In genomic region chr12:11650697-11651281, GRCh38 we compare ENCODE assay signal across 8 cellular contexts. TPM values are rescaled to one million over a fixed set of nuclear protein-coding genes. Genes with fewer than 3 reads are reported as not detected.
DNase-seq lines count a peak whose midpoint lies in the region; ATAC-seq, FAIRE-seq and TF ChIP-seq lines count a peak whose summit lies in the region.

No MANE protein-coding gene starts in this region.

- H2AFZ ChIP-seq in keratinocyte (ENCODE audit: control insufficient read depth, low read length) = no peak overlapping the region

- no peaks in the 10 kb centered on the region for H4K20me1 ChIP-seq in keratinocyte (ENCODE audit: control insufficient read depth, extremely low read depth, insufficient read depth, low read length)

- no peak for ATAC-seq in body of pancreas
- no peak for ATAC-seq in GM19395 (IDR thresholded peaks at IDR 0.05; ENCODE audit: unreplicated experiment)
- no peak for ATAC-seq in GM18517 (IDR thresholded peaks at IDR 0.05; ENCODE audit: unreplicated experiment)

- TF ChIP-seq POLR2A in body of pancreas (IDR thresholded peaks at IDR 0.05) (peak in 1 of 3 donors; percentile 25), spleen (IDR thresholded peaks at IDR 0.05) (no peak)

- dilution Hi-C loops in keratinocyte (cut with MboI; ENCODE audit: extremely low pct_ligation_motif_present, low sequenced_read_pairs) = no loop called here

- DNase-seq in cardiac muscle cell (ENCODE audit: low read depth in 1 of 2, low spot score in 1 of 2) (peak; percentile 15 to 45), cardiac septum (ENCODE audit: low spot score) (no peak), NCI-H774 (lab: John Stamatoyannopoulos, UW) (peak; percentile 44), body of pancreas (peak in 1 of 4 donors; percentile 26), keratinocyte (ENCODE audit: low read depth, low spot score) (no peak), spleen (no peak)

- no peak for TF ChIP-seq CTCF in cardiac muscle cell (IDR thresholded peaks at IDR 0.05; ENCODE audit: low read depth, low read length)
- no peak for TF ChIP-seq CTCF in body of pancreas (IDR thresholded peaks at IDR 0.05)
- TF ChIP-seq CTCF in keratinocyte (optimal IDR thresholded peaks at IDR 0.05 in 1 of 3, IDR thresholded peaks at IDR 0.05 in 1 of 3, conservative IDR thresholded peaks at IDR 0.05 in 1 of 3; ENCODE audit: extremely low read depth in 1 of 3, insufficient read depth in 2 of 3, low read length in 3 of 3) = peak in 2 of 3 experiments; percentile 6 to 27
- TF ChIP-seq CTCF in spleen (IDR thresholded peaks at IDR 0.05 in 8 of 11, conservative IDR thresholded peaks at IDR 0.05 in 3 of 11) = no peak

- H3K4me2 ChIP-seq in keratinocyte (ENCODE audit: control insufficient read depth, extremely low read depth, insufficient read depth, low read depth, low read length) = peak overlapping the region; percentile 96

- WGBS in body of pancreas, 2 donors = 0% methylated on average over 9 of the region's 9 CpGs
- WGBS in spleen, 5 donors = 1 to 2% (median 2%) methylated on average over 9 of the region's 9 CpGs

- H3K27ac ChIP-seq in cardiac muscle cell = peak overlapping the region; percentile 98
- peak overlapping the region; percentile 33 to 98 (median 96) for H3K27ac ChIP-seq in body of pancreas
- peak overlapping the region; percentile 89 for H3K27ac ChIP-seq in keratinocyte (ENCODE audit: control insufficient read depth, insufficient read depth, low read length)
- peak overlapping the region; percentile 76 to 97 (median 96) for H3K27ac ChIP-seq in spleen

- H3K9me3 ChIP-seq in cardiac muscle cell (ENCODE audit: low read depth) = no peaks in the 10 kb centered on the region
- H3K9me3 ChIP-seq in body of pancreas = no peaks in the 10 kb centered on the region
- no peaks in the 10 kb centered on the region for H3K9me3 ChIP-seq in keratinocyte (ENCODE audit: control insufficient read depth, low read depth, low read length)
- no peaks in the 10 kb centered on the region for H3K9me3 ChIP-seq in spleen

- H3K27me3 ChIP-seq in cardiac muscle cell (no peaks in the 10 kb centered on the region), body of pancreas (no peaks in the 10 kb centered on the region), keratinocyte (ENCODE audit: control insufficient read depth, extremely low read depth, insufficient read depth, low read length) (no peaks in the 10 kb centered on the region), spleen (replicated peaks in 1 of 7) (no peaks in the 10 kb centered on the region)

- H3K79me2 ChIP-seq in keratinocyte (ENCODE audit: control insufficient read depth, insufficient read depth, low read length) = peaks cover 55% of the 10 kb centered on the region

- intact Hi-C loops in cardiac septum (cut with DNase I) = loop anchor here (5.0 kb wide), 4 partner anchors 57 to 242 kb away; no protein-coding TSS in a partner anchor
- intact Hi-C loops in body of pancreas (cut with DNase I) = no loop called here
- intact Hi-C loops in spleen (cut with DNase I; ENCODE audit: low total_unique reads) = loop anchor here (5.0 kb wide), 1 partner anchor 77 kb away; no protein-coding TSS in a partner anchor

- peak; percentile 20 for FAIRE-seq in keratinocyte (lab: Jason Lieb, UNC)

- H3K9me1 ChIP-seq in keratinocyte (ENCODE audit: control insufficient read depth, extremely low read depth, insufficient read depth, low read length) = no peaks in the 10 kb centered on the region

- H3K4me3 ChIP-seq in cardiac muscle cell = peak overlapping the region; percentile 99
- peak overlapping the region in 1 of 2 donors; percentile 69 for H3K4me3 ChIP-seq in body of pancreas
- H3K4me3 ChIP-seq in keratinocyte (ENCODE audit: control insufficient read depth in 2 of 3, extremely low read depth in 1 of 3, insufficient read depth in 2 of 3, low read depth in 1 of 3, low read length in 3 of 3) = peak overlapping the region; percentile 70 to 91 (median 79)
- peak overlapping the region; percentile 50 to 84 (median 80) for H3K4me3 ChIP-seq in spleen

- H3K4me1 ChIP-seq in cardiac muscle cell (ENCODE audit: low read depth) (peaks cover 38% of the 10 kb centered on the region), body of pancreas (peaks cover 42% of the 10 kb centered on the region), keratinocyte (ENCODE audit: control insufficient read depth, extremely low read depth, insufficient read depth, low read length) (peaks cover 15% of the 10 kb centered on the region), spleen (peaks cover 34 to 61% (median 50%) of the 10 kb centered on the region in 6 donors)

- no peaks in the 10 kb centered on the region for H3K36me3 ChIP-seq in cardiac muscle cell
- H3K36me3 ChIP-seq in body of pancreas (replicated peaks in 1 of 2; ENCODE audit: insufficient read depth in 1 of 2, low read depth in 2 of 2) = no peaks in the 10 kb centered on the region
- no peaks in the 10 kb centered on the region for H3K36me3 ChIP-seq in keratinocyte (ENCODE audit: control insufficient read depth in 2 of 2, extremely low read depth in 1 of 2, insufficient read depth in 2 of 2, low read length in 2 of 2)
- no peaks in the 10 kb centered on the region for H3K36me3 ChIP-seq in spleen

- peak overlapping the region; percentile 91 for H3K9ac ChIP-seq in keratinocyte (ENCODE audit: control insufficient read depth, extremely low read depth, insufficient read depth, low read length)

RNA-seq across cellular contexts. Expression of gene ETV6, which starts 1.3 kb away (rescaled TPM):
- total RNA-seq in cardiac muscle cell = 6.5 and 9.1 TPM in 2 replicates
- polyA plus RNA-seq in cardiac muscle cell = 11.9 and 16.2 TPM in 2 replicates
- 18.4 TPM for total RNA-seq in cardiac septum
- 10 to 100 TPM; 17.5 to 17.9 TPM for total RNA-seq in body of pancreas
- 4.0 to 7.1 TPM (median 5.3 TPM) in 3 replicates for polyA plus RNA-seq in keratinocyte
- 2.5 TPM for polyA plus RNA-seq in keratinocyte (2011; ENCODE audit: low read depth)
- 3.8 and 5.1 TPM in 2 replicates for polyA plus RNA-seq in keratinocyte (2011; cell fraction: cytosol; rRNA removed)
- 9.2 and 10.9 TPM in 2 replicates for polyA plus RNA-seq in keratinocyte (2011; cell fraction: nucleus; rRNA removed)
- 3.8 and 5.8 TPM in 2 replicates for polyA plus RNA-seq in keratinocyte (2012; ENCODE audit: low replicate concordance)
- 10.6 to 15.9 TPM (median 14.6 TPM) in 3 replicates for polyA minus RNA-seq in keratinocyte
- polyA minus RNA-seq in keratinocyte (2011; cell fraction: cytosol; rRNA and poly(A)+ RNA removed) = 6.9 TPM
- polyA minus RNA-seq in keratinocyte (2011; cell fraction: nucleus; rRNA and poly(A)+ RNA removed) = 9.5 and 15.9 TPM in 2 replicates
- total RNA-seq in spleen = 100 to 1,000 TPM in 1 of 7 donors, 10 to 100 TPM in 6; 45.7 to 116 (median 86.2) TPM
- 10 to 100 TPM in 2 of 3 donors, 1 to 10 TPM in 1; 7.2 to 12.3 (median 10.6) TPM for polyA plus RNA-seq in spleen

Comparison
In these comparisons a context has a peak if more than half of its experiments do, and no peak if none do; other contexts are left out.
1. DNase-seq: peak in cardiac muscle cell (2 of 2) and NCI-H774 (single experiment); none in cardiac septum (single experiment), keratinocyte (single experiment) and spleen (single experiment).
2. CTCF ChIP-seq: peak in keratinocyte (2 of 3); none in cardiac muscle cell (single experiment), body of pancreas (0 of 7) and spleen (0 of 11).
3. Peak in every context shown above with its lines, with median percentiles within 50 percentile points of each other: H3K27ac ChIP-seq.